Comparison of ENCODE assay signal across 25 cellular contexts in the genomic region with DNA sequence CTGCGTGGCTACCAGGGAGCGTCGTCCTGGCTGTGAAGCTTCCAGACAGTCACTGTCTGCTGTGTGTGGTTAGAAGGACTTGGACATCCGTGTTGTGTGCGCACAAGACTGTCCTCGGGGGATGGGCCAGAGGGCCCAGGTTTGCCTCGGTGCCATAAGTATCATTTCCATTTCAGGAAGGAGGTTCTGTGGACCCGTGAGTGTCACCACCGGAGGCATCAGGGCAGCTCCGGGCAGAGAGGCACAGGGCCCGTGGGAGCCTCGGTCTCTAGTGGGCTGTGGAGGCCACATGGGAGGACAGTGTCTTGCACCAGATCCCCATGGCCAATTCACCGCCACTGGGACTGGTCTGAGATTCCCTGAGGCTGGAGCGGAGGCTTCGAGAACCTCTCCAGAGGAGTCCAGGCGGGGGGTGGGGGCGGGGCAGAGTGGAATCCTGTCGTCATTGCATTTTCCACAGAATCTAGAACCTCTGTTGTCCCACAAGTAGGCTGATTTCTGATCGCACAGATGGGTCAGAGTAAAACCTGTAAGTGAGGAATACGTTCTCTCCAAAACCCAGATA. TPM values are rescaled to one million over a fixed set of nuclear protein-coding genes. Genes with fewer than 3 reads are reported as not detected.
A peak's percentile ranks its signal among the peaks of the same experiment; 100 is the strongest.
DNase-seq lines count a peak whose midpoint lies in the region; ATAC-seq, FAIRE-seq and TF ChIP-seq lines count a peak whose summit lies in the region.
"Had no signal": no experiment of that assay in that cellular context is flagged by ENCODE, and none has a peak within 500 bp of the region (broad histone marks: within the 10 kb centered on the region; RNA-seq: fewer than 3 reads in every experiment).

No MANE protein-coding gene starts in this region.

- peaks cover 0 to 30% (median 24%) of the 10 kb centered on the region in 11 experiments; a peak in 13 of 22 replicates for H4K20me1 ChIP-seq in BLaER1 treated with 17β-estradiol and CSF1 and Interleukin-3, amounts not matched to agents 10 nM and 100 nM
- peaks cover 2 to 7% of the 10 kb centered on the region in 2 experiments for H4K20me1 ChIP-seq in H1 (replicated peaks in 1 of 2; ENCODE audit: control insufficient read depth in 1 of 2, insufficient read depth in 2 of 2, low read length in 2 of 2)
- no peaks in the 10 kb centered on the region for H4K20me1 ChIP-seq in mammary epithelial cell (ENCODE audit: insufficient read depth, low read length)

- no peak overlapping the region for H3K4ac ChIP-seq in H1 (replicated peaks; ENCODE audit: insufficient read length, low read depth, low read length)

- no peak overlapping the region for H4K91ac ChIP-seq in H1 (replicated peaks; ENCODE audit: insufficient read length, low read length)

- H3K56ac ChIP-seq in H1 (replicated peaks; ENCODE audit: insufficient read length, low read depth, low read length): no peak overlapping the region

- no peak overlapping the region for H3K14ac ChIP-seq in H1 (ENCODE audit: insufficient read length)

- H3K79me2 ChIP-seq in H1 (ENCODE audit: control insufficient read depth in 1 of 2, insufficient read depth in 2 of 2, low read length in 2 of 2) (peaks cover 0 to 61% of the 10 kb centered on the region in 2 experiments; a peak in 2 of 4 replicates), mammary epithelial cell (ENCODE audit: insufficient read depth, low read length) (peaks cover 73% of the 10 kb centered on the region)

- H3K4me2 ChIP-seq in BLaER1 treated with 17β-estradiol and CSF1 and Interleukin-3, amounts not matched to agents 10 nM and 100 nM: peak overlapping the region in 8 of 11 experiments; percentile 4 to 42 (median 25); a peak in 8 of 22 replicates
- no peak overlapping the region for H3K4me2 ChIP-seq in H1 (ENCODE audit: insufficient read depth in 1 of 2, low read depth in 2 of 2, low read length in 2 of 2)
- no peak overlapping the region for H3K4me2 ChIP-seq in mammary epithelial cell (ENCODE audit: insufficient read depth, low read depth, low read length)

- FAIRE-seq in H1 (lab: Jason Lieb, UNC): no peak
- FAIRE-seq: A204.1, G401.6, GM12892, GM19239 had no signal

- no peak overlapping the region for H2AFZ ChIP-seq in H1 (ENCODE audit: low read length)
- H2AFZ ChIP-seq in mammary epithelial cell (ENCODE audit: low read depth, low read length): no peak overlapping the region
- H2AFZ ChIP-seq: GM23248 had no signal

- 88% methylated on average over 14 of the region's 20 CpGs; no CpG with 5 or more reads in 1 of the 2 experiments for WGBS in H1 (ENCODE audit: extremely low coverage in 1 of 2, insufficient coverage in 1 of 2, insufficient read length in 1 of 2, insufficient replicate concordance in 2 of 2, low coverage in 1 of 2, low lambda C conversion rate in 2 of 2, missing lambda C conversion rate in 1 of 2), 2 experiments
- 90% methylated on average over 10 of the region's 20 CpGs for WGBS in mammary epithelial cell (ENCODE audit: low coverage, missing lambda C conversion rate)

- ATAC-seq in WTC11: no peak
- ATAC-seq in stimulated activated naive B cell treated with anti-CD40 and anti-IgM and Interleukin-4, amounts not matched to agents 10 μg/mL and 1 μg/mL and 100 μg/mL, for 72 hours (replicated peaks): no peak
- ATAC-seq: CD8-positive, alpha-beta T cell had no signal

- peaks cover 7% of the 10 kb centered on the region for H3K9me3 Mint-ChIP-seq in WTC11
- H3K9me3 Mint-ChIP-seq in stimulated activated naive B cell treated with anti-CD40 and anti-IgM and Interleukin-4, amounts not matched to agents 10 μg/mL and 1 μg/mL and 100 μg/mL, for 72 hours: peaks cover 3 to 4% of the 10 kb centered on the region in 2 donors
- H3K9me3 Mint-ChIP-seq: CD8-positive, alpha-beta T cell had no signal

- no peak overlapping the region for H2BK15ac ChIP-seq in H1 (ENCODE audit: low read length)

- peaks cover 22 to 57% (median 44%) of the 10 kb centered on the region in 11 experiments for H3K36me3 ChIP-seq in BLaER1 treated with 17β-estradiol and CSF1 and Interleukin-3, amounts not matched to agents 10 nM and 100 nM
- H3K36me3 ChIP-seq in NT2/D1 (ENCODE audit: insufficient read depth, insufficient read length, low read length): peaks cover 2% of the 10 kb centered on the region
- H3K36me3 ChIP-seq in H1 (ENCODE audit: control insufficient read depth in 2 of 4, insufficient read depth in 4 of 4, low read length in 3 of 4): no peaks in the 10 kb centered on the region; a peak in 1 of 8 replicates
- no peaks in the 10 kb centered on the region for H3K36me3 ChIP-seq in mammary epithelial cell (ENCODE audit: insufficient read depth, low read length)
- H3K36me3 ChIP-seq in A673 (ENCODE audit: insufficient read depth, low read length, poor library complexity, severe bottlenecking): no peaks in the 10 kb centered on the region
- H3K36me3 ChIP-seq: HAP-1 had no signal

- dilution Hi-C loops in mammary epithelial cell (cut with HindIII; ENCODE audit: low sequenced_read_pairs): no loop called here

- H4K5ac ChIP-seq in H1 (ENCODE audit: insufficient read length, low read depth, low read length): no peak overlapping the region

- TF ChIP-seq POLR2A in H1 (IDR thresholded peaks at IDR 0.05; ENCODE audit: control extremely low read depth in 1 of 2, low read depth in 2 of 2, low read length in 2 of 2): no peak

- no peaks in the 10 kb centered on the region; the same call in 1 of the 2 replicates for H3K27me3 Mint-ChIP-seq in WTC11 (ENCODE audit: low read depth)
- no peaks in the 10 kb centered on the region for H3K27me3 Mint-ChIP-seq in stimulated activated naive B cell treated with anti-CD40 and anti-IgM and Interleukin-4, amounts not matched to agents 10 μg/mL and 1 μg/mL and 100 μg/mL, for 72 hours
- H3K27me3 Mint-ChIP-seq: CD4-positive, CD25-positive, alpha-beta regulatory T cell had no signal

- no peak for TF ChIP-seq CTCF in WTC11 (IDR thresholded peaks at IDR 0.05)
- no peak for TF ChIP-seq CTCF in H1 (IDR thresholded peaks at IDR 0.05; ENCODE audit: control extremely low read depth in 1 of 3, insufficient read depth in 1 of 3, low read depth in 1 of 3, low read length in 3 of 3)
- no peak for TF ChIP-seq CTCF in mammary epithelial cell (conservative IDR thresholded peaks at IDR 0.05 in 1 of 2, IDR thresholded peaks at IDR 0.05 in 1 of 2; ENCODE audit: extremely low read depth in 1 of 2, insufficient read depth in 1 of 2, low read depth in 1 of 2, low read length in 2 of 2)
- TF ChIP-seq CTCF in A673 (conservative IDR thresholded peaks at IDR 0.05; ENCODE audit: low read depth, low read length): no peak

- H3K27ac ChIP-seq in BLaER1 treated with 17β-estradiol and CSF1 and Interleukin-3, amounts not matched to agents 10 nM and 100 nM: peak overlapping the region in 2 of 11 experiments; percentile 26 to 36; a peak in 2 of 22 replicates
- H3K27ac ChIP-seq in H1 (ENCODE audit: low read depth, low read length): no peak overlapping the region
- H3K27ac ChIP-seq in mammary epithelial cell (ENCODE audit: insufficient read depth, low read depth, low read length): no peak overlapping the region
- no peak overlapping the region for H3K27ac ChIP-seq in A673 (ENCODE audit: low read depth, low read length, poor library complexity, severe bottlenecking)
- H3K27ac ChIP-seq: 22Rv1, C4-2B, GM23248 had no signal

- no peak overlapping the region for H3K4me3 ChIP-seq in BLaER1 treated with 17β-estradiol and CSF1 and Interleukin-3, amounts not matched to agents 10 nM and 100 nM
- H3K4me3 ChIP-seq in NT2/D1 (ENCODE audit: insufficient read length, low read depth) (no peak overlapping the region), H1 (ENCODE audit: extremely low read depth in 1 of 4, insufficient read depth in 2 of 4, low read depth in 3 of 4, low read length in 4 of 4) (no peak overlapping the region), mammary epithelial cell (replicated peaks in 1 of 3; ENCODE audit: insufficient read depth in 1 of 3, low read depth in 2 of 3, low read length in 3 of 3) (no peak overlapping the region), A673 (ENCODE audit: low read depth, low read length, poor library complexity, severe bottlenecking) (no peak overlapping the region)
- H3K4me3 ChIP-seq: GM23248, HAP-1 had no signal

- H4K8ac ChIP-seq in H1 (ENCODE audit: extremely low read depth, insufficient read depth, low read length): peak overlapping the region; percentile 28; the same call in 1 of the 2 replicates

- H2AK5ac ChIP-seq in H1 (ENCODE audit: low read depth, low read length): no peak overlapping the region; the same call in 1 of the 2 replicates

- H3K23me2 ChIP-seq in H1 (ENCODE audit: low read depth, low read length): no peaks in the 10 kb centered on the region

- H3K18ac ChIP-seq in H1 (ENCODE audit: extremely low read depth, low read length): no peak overlapping the region

- POLR2A ChIA-PET in WTC11 (lab: Charles Lee): no interaction called here
- POLR2A ChIA-PET in H1 (lab: Charles Lee; ENCODE audit: partially characterized antibody): interaction anchor here (0.5 to 1.4 kb wide), 3 partner anchors 11 to 44 kb away, joined by 3 to 4 read pairs (median 4); no protein-coding TSS in a partner anchor
- POLR2A ChIA-PET in A673 (lab: Charles Lee; ENCODE audit: low non-redundant PET): interaction anchor here (0.5 kb wide), 1 partner anchor 141 kb away, joined by 8 read pairs; no protein-coding TSS in a partner anchor

- CTCF ChIA-PET in WTC11 (lab: Charles Lee): interaction anchor here (0.5 to 0.9 kb wide), 2 partner anchors 65 to 258 kb away, joined by 3 read pairs; partner anchors contain the start of gene ZNF555
- CTCF ChIA-PET in H1 (lab: Charles Lee; ENCODE audit: partially characterized antibody): interaction anchor here (0.8 to 1.6 kb wide), 2 partner anchors 17 to 19 kb away, joined by 3 to 4 read pairs; no protein-coding TSS in a partner anchor
- CTCF ChIA-PET in mammary epithelial cell (lab: Charles Lee; ENCODE audit: low non-redundant PET): no interaction called here
- CTCF ChIA-PET in A673 (lab: Charles Lee): interaction anchor here (0.5 kb wide), 2 partner anchors 138 to 238 kb away, joined by 3 read pairs; no protein-coding TSS in a partner anchor

- TF ChIP-seq RAD21 in H1 (IDR thresholded peaks at IDR 0.05 in 1 of 2, conservative IDR thresholded peaks at IDR 0.05 in 1 of 2; ENCODE audit: low read depth in 2 of 2, low read length in 2 of 2): no peak

- H3K27me3 ChIP-seq in BLaER1 treated with 17β-estradiol and CSF1 and Interleukin-3, amounts not matched to agents 10 nM and 100 nM: no peaks in the 10 kb centered on the region
- H3K27me3 ChIP-seq in NT2/D1 (ENCODE audit: insufficient read depth, insufficient read length) (no peaks in the 10 kb centered on the region), H1 (replicated peaks in 1 of 4; ENCODE audit: control insufficient read depth in 3 of 4, extremely low read depth in 1 of 4, insufficient read depth in 3 of 4, low read length in 3 of 4) (no peaks in the 10 kb centered on the region), mammary epithelial cell (ENCODE audit: insufficient read depth, low read length) (no peaks in the 10 kb centered on the region), A673 (replicated peaks; ENCODE audit: insufficient read depth, low read depth, low read length, poor library complexity) (no peaks in the 10 kb centered on the region)

- H3K9ac ChIP-seq in BLaER1 treated with 17β-estradiol and CSF1 and Interleukin-3, amounts not matched to agents 10 nM and 100 nM: no peak overlapping the region
- H3K9ac ChIP-seq in NT2/D1 (ENCODE audit: insufficient read length, low read depth): peak overlapping the region; percentile 33
- no peak overlapping the region for H3K9ac ChIP-seq in H1 (replicated peaks in 1 of 4; ENCODE audit: extremely low read depth in 1 of 4, low read depth in 3 of 4, low read length in 3 of 4)
- no peak overlapping the region for H3K9ac ChIP-seq in mammary epithelial cell (ENCODE audit: insufficient read depth, low read length)
- H3K9ac ChIP-seq: GM23248 had no signal

- H2BK12ac ChIP-seq in H1 (ENCODE audit: low read depth, low read length): no peak overlapping the region

- in situ Hi-C loops in mammary epithelial cell (cut with MboI; ENCODE audit: low sequenced_read_pairs in 2 of 2): no loop called here

- H3K27ac Mint-ChIP-seq in WTC11: 0 out of 2 replicates have a peak overlapping the region, but pooled peaks have one; percentile 23
- no peak overlapping the region for H3K27ac Mint-ChIP-seq in stimulated activated naive B cell treated with anti-CD40 and anti-IgM and Interleukin-4, amounts not matched to agents 10 μg/mL and 1 μg/mL and 100 μg/mL, for 72 hours
- H3K27ac Mint-ChIP-seq: CD8-positive, alpha-beta T cell; HFFc6 had no signal

- H2BK120ac ChIP-seq in H1 (replicated peaks; ENCODE audit: low read depth, low read length): no peak overlapping the region

- peaks cover 7% of the 10 kb centered on the region for H3K4me1 Mint-ChIP-seq in WTC11
- peaks cover 15 to 29% of the 10 kb centered on the region in 2 donors for H3K4me1 Mint-ChIP-seq in stimulated activated naive B cell treated with anti-CD40 and anti-IgM and Interleukin-4, amounts not matched to agents 10 μg/mL and 1 μg/mL and 100 μg/mL, for 72 hours

- BruUV-seq in mammary epithelial cell (replicated peaks; lab: Mats Ljungman, UMichigan): no TSS peak
- no TSS peak for BruUV-seq in A673 (replicated peaks; lab: Mats Ljungman, UMichigan)

- intact Hi-C loops in mammary epithelial cell (cut with micrococcal nuclease): no loop called here
- intact Hi-C loops in A673 (cut with micrococcal nuclease; ENCODE audit: unreplicated experiment): no loop called here

- TF ChIP-seq EP300 in H1 (IDR thresholded peaks at IDR 0.05; ENCODE audit: borderline replicate concordance in 1 of 2, low read depth in 2 of 2, low read length in 2 of 2): no peak

- no peak overlapping the region for H2BK20ac ChIP-seq in H1 (ENCODE audit: low read length)

- DNase-seq in NT2/D1 (ENCODE audit: low read depth, low spot score) (no peak), WTC11 (ENCODE audit: low spot score) (no peak), H1 (ENCODE audit: low read depth in 1 of 2, low spot score in 2 of 2) (no peak), mammary epithelial cell (no peak), NCI-H82 (lab: John Stamatoyannopoulos, UW) (no peak), A673 (ENCODE audit: low spot score) (no peak)
- DNase-seq in stimulated activated naive B cell treated with anti-CD40 and anti-IgM and Interleukin-4, amounts not matched to agents 10 μg/mL and 1 μg/mL and 100 μg/mL, for 72 hours: no peak
- DNase-seq: ACHN; Caco-2; CD4-positive, CD25-positive, alpha-beta regulatory T cell; CD8-positive, alpha-beta T cell; DMS153; DND-41; GM23248; HFFc6 had no signal

- peaks cover 6% of the 10 kb centered on the region for H3K36me3 Mint-ChIP-seq in WTC11
- H3K36me3 Mint-ChIP-seq in stimulated activated naive B cell treated with anti-CD40 and anti-IgM and Interleukin-4, amounts not matched to agents 10 μg/mL and 1 μg/mL and 100 μg/mL, for 72 hours: peaks cover 9 to 20% of the 10 kb centered on the region in 2 donors

- peaks cover 16% of the 10 kb centered on the region for H3K79me1 ChIP-seq in H1 (ENCODE audit: low read depth, low read length)

- no peak overlapping the region for H3K4me3 Mint-ChIP-seq in WTC11
- no peak overlapping the region for H3K4me3 Mint-ChIP-seq in stimulated activated naive B cell treated with anti-CD40 and anti-IgM and Interleukin-4, amounts not matched to agents 10 μg/mL and 1 μg/mL and 100 μg/mL, for 72 hours
- H3K4me3 Mint-ChIP-seq: CD4-positive, CD25-positive, alpha-beta regulatory T cell; CD8-positive, alpha-beta T cell; HFFc6 had no signal

- peak overlapping the region; percentile 21; the same call in 1 of the 2 replicates for H2BK5ac ChIP-seq in H1 (ENCODE audit: low read depth, low read length)

- no peak overlapping the region for H3K23ac ChIP-seq in H1 (ENCODE audit: insufficient read length)

- H3K9me3 ChIP-seq in BLaER1 treated with 17β-estradiol and CSF1 and Interleukin-3, amounts not matched to agents 10 nM and 100 nM (replicated peaks in 1 of 11): peaks cover 52 to 62% (median 59%) of the 10 kb centered on the region in 11 experiments
- no peaks in the 10 kb centered on the region for H3K9me3 ChIP-seq in NT2/D1 (ENCODE audit: insufficient read depth, low read length)
- H3K9me3 ChIP-seq in H1 (ENCODE audit: insufficient read depth in 2 of 2, low read depth in 1 of 2, low read length in 1 of 2): no peaks in the 10 kb centered on the region; a peak in 1 of 4 replicates
- peaks cover 7% of the 10 kb centered on the region for H3K9me3 ChIP-seq in mammary epithelial cell (replicated peaks; ENCODE audit: insufficient read depth, low read length)
- H3K9me3 ChIP-seq in A673 (ENCODE audit: low read depth, low read length, poor library complexity, severe bottlenecking): no peaks in the 10 kb centered on the region

- H3K4me1 ChIP-seq in BLaER1 treated with 17β-estradiol and CSF1 and Interleukin-3, amounts not matched to agents 10 nM and 100 nM: peaks cover 25 to 55% (median 48%) of the 10 kb centered on the region in 10 experiments
- H3K4me1 ChIP-seq in NT2/D1 (ENCODE audit: insufficient read depth, insufficient read length) (peaks cover 5% of the 10 kb centered on the region), H1 (replicated peaks in 1 of 4; ENCODE audit: control insufficient read depth in 3 of 4, insufficient read depth in 4 of 4, low read length in 3 of 4) (peaks cover 3 to 5% (median 4%) of the 10 kb centered on the region in 4 experiments; a peak in 4 of 7 replicates), mammary epithelial cell (ENCODE audit: insufficient read depth, low read length) (peaks cover 33% of the 10 kb centered on the region), A673 (ENCODE audit: insufficient read depth, low read length, poor library complexity, severe bottlenecking) (no peaks in the 10 kb centered on the region)
- H3K4me1 ChIP-seq: HAP-1 had no signal

RNA-seq across cellular contexts. Expression of gene ZNF57, which starts 6.0 kb away (rescaled TPM):
- 6.7 to 8.9 TPM (median 6.8 TPM) in 3 replicates for total RNA-seq in WTC11 (2021)
- total RNA-seq in H1 (2021; fragmentation: NEBNext Ultra II Directional; extraction: Animal tissue kit (Norgen Biotek cat#: 25700)): 8.9 and 9.4 TPM in 2 replicates
- 3.5 and 4.9 TPM in 2 replicates for polyA plus RNA-seq in H1 (2011; rRNA removed)
- polyA plus RNA-seq in H1 (2011; cell fraction: cytosol; rRNA removed): 6.3 TPM
- 5.0 TPM for polyA plus RNA-seq in H1 (2011; cell fraction: nucleus; rRNA removed)
- 6.5 to 7.0 TPM (median 6.9 TPM) in 4 replicates for polyA plus RNA-seq in H1 (2012, experiment 1 of 2)
- 1.00 TPM for polyA plus RNA-seq in H1 (2012, experiment 2 of 2)
- 7.8 TPM for polyA plus RNA-seq in H1 (2013, experiment 1 of 2)
- 7.5 TPM for polyA plus RNA-seq in H1 (2013, experiment 2 of 2)
- 17.3 and 23.6 TPM in 2 replicates for polyA minus RNA-seq in H1 (2011; rRNA and poly(A)+ RNA removed)
- polyA minus RNA-seq in H1 (2011; cell fraction: cytosol; rRNA and poly(A)+ RNA removed): 9.7 TPM
- polyA minus RNA-seq in H1 (2011; cell fraction: nucleus; rRNA and poly(A)+ RNA removed): 8.4 TPM
- 10 to 100 TPM in 1 of 2 donors, 1 to 10 TPM in 1; 7.7 to 12.0 TPM for total RNA-seq in mammary epithelial cell
- polyA plus RNA-seq in mammary epithelial cell: 7.0 TPM
- polyA minus RNA-seq in mammary epithelial cell: 17.8 TPM
- total RNA-seq in A673 (2021): 5.1 and 5.5 TPM in 2 replicates

RNA-seq across cellular contexts. Expression of gene ZNF77, which starts 38.1 kb away (rescaled TPM):
- 4.5 to 5.6 TPM (median 4.7 TPM) in 3 replicates for total RNA-seq in WTC11 (2021)
- 3.7 and 4.7 TPM in 2 replicates for total RNA-seq in H1 (2021; fragmentation: NEBNext Ultra II Directional; extraction: Animal tissue kit (Norgen Biotek cat#: 25700))
- 2.3 and 2.9 TPM in 2 replicates for polyA plus RNA-seq in H1 (2011; rRNA removed)
- 4.4 TPM for polyA plus RNA-seq in H1 (2011; cell fraction: cytosol; rRNA removed)
- 2.8 TPM for polyA plus RNA-seq in H1 (2011; cell fraction: nucleus; rRNA removed)
- 3.6 to 4.5 TPM (median 4.0 TPM) in 4 replicates for polyA plus RNA-seq in H1 (2012, experiment 1 of 2)
- polyA plus RNA-seq in H1 (2012, experiment 2 of 2): 0.59 TPM
- 2.5 TPM for polyA plus RNA-seq in H1 (2013, experiment 1 of 2)
- 2.9 TPM for polyA plus RNA-seq in H1 (2013, experiment 2 of 2)
- 9.3 and 9.9 TPM in 2 replicates for polyA minus RNA-seq in H1 (2011; rRNA and poly(A)+ RNA removed)
- polyA minus RNA-seq in H1 (2011; cell fraction: cytosol; rRNA and poly(A)+ RNA removed): 3.3 TPM
- 5.5 TPM for polyA minus RNA-seq in H1 (2011; cell fraction: nucleus; rRNA and poly(A)+ RNA removed)
- 1 to 10 TPM; 5.5 to 5.7 TPM for total RNA-seq in mammary epithelial cell
- polyA plus RNA-seq in mammary epithelial cell: 4.1 TPM
- polyA minus RNA-seq in mammary epithelial cell: 4.2 TPM
- 6.3 and 6.4 TPM in 2 replicates for total RNA-seq in A673 (2021)

RNA-seq across cellular contexts. Expression of gene ZNF556, which starts 39.6 kb away (rescaled TPM):
- 0.02 to 0.11 TPM in 2 of 3 replicates, not detected in the other for total RNA-seq in WTC11 (2021)
- not detected in 2 replicates for total RNA-seq in H1 (2021; fragmentation: NEBNext Ultra II Directional; extraction: Animal tissue kit (Norgen Biotek cat#: 25700))
- polyA plus RNA-seq in H1 (2011; rRNA removed): not detected in 2 replicates
- polyA plus RNA-seq in H1 (2011; cell fraction: cytosol; rRNA removed): not detected
- not detected for polyA plus RNA-seq in H1 (2011; cell fraction: nucleus; rRNA removed)
- polyA plus RNA-seq in H1 (2012, experiment 1 of 2): not detected in 4 replicates
- not detected for polyA plus RNA-seq in H1 (2012, experiment 2 of 2)
- polyA plus RNA-seq in H1 (2013, experiment 1 of 2): not detected
- not detected for polyA plus RNA-seq in H1 (2013, experiment 2 of 2)
- polyA minus RNA-seq in H1 (2011; rRNA and poly(A)+ RNA removed): not detected in 2 replicates
- polyA minus RNA-seq in H1 (2011; cell fraction: cytosol; rRNA and poly(A)+ RNA removed): not detected
- polyA minus RNA-seq in H1 (2011; cell fraction: nucleus; rRNA and poly(A)+ RNA removed): not detected
- 1 to 10 TPM; 1.5 to 2.3 TPM for total RNA-seq in mammary epithelial cell
- polyA plus RNA-seq in mammary epithelial cell: not detected
- polyA minus RNA-seq in mammary epithelial cell: not detected
- not detected in 2 replicates for total RNA-seq in A673 (2021)
- total RNA-seq: CD4-positive, CD25-positive, alpha-beta regulatory T cell; CD8-positive, alpha-beta T cell; GM23248; H4; HFFc6 had no signal
- polyA plus RNA-seq: BJ; CD4-positive, CD25-positive, alpha-beta regulatory T cell; GM23248 had no signal

Comparison
In these comparisons a context has a peak if more than half of its experiments do, and no peak if none do; other contexts are left out.
1. H3K4me2 ChIP-seq: peak in BLaER1 treated with 17β-estradiol and CSF1 and Interleukin-3, amounts not matched to agents 10 nM and 100 nM (8 of 11); none in H1 (0 of 2) and mammary epithelial cell (single experiment).